8 cellular contexts compared by ENCODE assay signal in genomic region chr3:72482589-72483249, GRCh38. TPM values are rescaled to one million over a fixed set of nuclear protein-coding genes. Genes with fewer than 3 reads are reported as not detected.
DNase-seq lines count a peak whose midpoint lies in the region; ATAC-seq and TF ChIP-seq lines count a peak whose summit lies in the region.

No MANE protein-coding gene starts in this region.

- 11 to 12% methylated on average over 12 of the region's 12 CpGs for WGBS in lung, 2 donors

- no peaks in the 10 kb centered on the region for H3K36me3 Mint-ChIP-seq in activated B cell treated with CpG ODN at 0.5 μM for 24 hours (ENCODE audit: low read depth)

- H3K27me3 ChIP-seq in lung (ENCODE audit: control insufficient read depth, insufficient read depth) = no peaks in the 10 kb centered on the region

- peaks cover 8% of the 10 kb centered on the region for H3K9me3 Mint-ChIP-seq in activated B cell treated with CpG ODN at 0.5 μM for 24 hours

- H3K36me3 ChIP-seq in lung (ENCODE audit: control insufficient read depth in 2 of 2, insufficient read depth in 2 of 2, low read length in 2 of 2) = no peaks in the 10 kb centered on the region

- POLR2A ChIA-PET in GM10248 (lab: Yijun Ruan, JAX) = interaction anchor here (0.5 to 0.8 kb wide), 3 partner anchors 11 to 532 kb away, joined by 3 to 6 read pairs (median 4); no protein-coding TSS in a partner anchor
- POLR2A ChIA-PET in activated B cell treated with CpG ODN at 0.5 μM for 24 hours (lab: Charles Lee) = interaction anchor here (0.6 to 1.1 kb wide), 5 partner anchors 10 to 334 kb away, joined by 3 to 11 read pairs (median 3); no protein-coding TSS in a partner anchor

- DNase-seq in GM10248 (ENCODE audit: extremely low spot score) = peak; percentile 63
- no peak for DNase-seq in activated B cell treated with CpG ODN at 0.5 μM for 24 hours
- peak; percentile 84 for DNase-seq in cardiac fibroblast (ENCODE audit: low read depth in 2 of 2)
- DNase-seq in lung (ENCODE audit: low spot score) = peak; percentile 73
- DNase-seq in stimulated activated CD8-positive, alpha-beta memory T cell treated with anti-CD3 and anti-CD28 coated beads, Interleukin-15, amount 100 ng/mL, for 24 hours (ENCODE audit: low read depth) = peak; percentile 44
- no peak for DNase-seq in superior temporal gyrus (ENCODE audit: extremely low spot score)
- DNase-seq in NCI-H510A treated with DMSO at 0.1 percent for 48 hours (lab: John Stamatoyannopoulos, UW) = no peak

- H3K9me3 ChIP-seq in lung (ENCODE audit: control insufficient read depth in 2 of 2, insufficient read depth in 1 of 2, low read length in 1 of 2) = no peaks in the 10 kb centered on the region

- TF ChIP-seq CTCF in GM10248 (IDR thresholded peaks at IDR 0.05; ENCODE audit: control extremely low read depth, extremely low read depth, low read depth, missing control alignments) (no peak), activated B cell treated with CpG ODN at 0.5 μM for 24 hours (IDR thresholded peaks at IDR 0.05) (no peak), cardiac fibroblast (IDR thresholded peaks at IDR 0.05; ENCODE audit: low read depth, low read length) (no peak), lung (IDR thresholded peaks at IDR 0.05; ENCODE audit: control extremely low read depth, extremely low read depth) (no peak)

- CTCF ChIA-PET in GM10248 (lab: Yijun Ruan, JAX) = interaction anchor here (0.9 to 1.9 kb wide), 9 partner anchors 10 to 608 kb away, joined by 3 to 8 read pairs (median 4); no protein-coding TSS in a partner anchor
- CTCF ChIA-PET in activated B cell treated with CpG ODN at 0.5 μM for 24 hours (lab: Charles Lee) = interaction anchor here (0.9 to 1.4 kb wide), 2 partner anchors 12 to 382 kb away, joined by 3 read pairs; no protein-coding TSS in a partner anchor

- peaks cover 11% of the 10 kb centered on the region for H3K27me3 Mint-ChIP-seq in activated B cell treated with CpG ODN at 0.5 μM for 24 hours

- H3K27ac ChIP-seq in lung (ENCODE audit: low read depth in 1 of 2, low read length in 1 of 2) = peak overlapping the region; percentile 79 to 83

- peak overlapping the region; percentile 73 for H3K4me3 Mint-ChIP-seq in activated B cell treated with CpG ODN at 0.5 μM for 24 hours

- peak overlapping the region; percentile 35 for H3K27ac Mint-ChIP-seq in activated B cell treated with CpG ODN at 0.5 μM for 24 hours

- ATAC-seq in HG03439 (IDR thresholded peaks at IDR 0.05; ENCODE audit: unreplicated experiment) (peak; percentile 56), activated B cell treated with CpG ODN at 0.5 μM for 24 hours (ENCODE audit: low read depth) (peak; percentile 80), lung (ENCODE audit: insufficient read depth, low FRiP score) (peak; percentile 75)

- intact Hi-C loops in activated B cell treated with CpG ODN at 0.5 μM for 24 hours (cut with micrococcal nuclease) = loop anchor here (2.0 to 5.0 kb wide), 2 partner anchors 36 to 40 kb away; partner anchors contain the start of gene RYBP

- peaks cover 10 to 16% of the 10 kb centered on the region in 2 donors for H3K4me1 ChIP-seq in lung (ENCODE audit: control insufficient read depth in 2 of 2, insufficient read depth in 2 of 2, low read length in 2 of 2)

- peaks cover 22% of the 10 kb centered on the region for H3K4me1 Mint-ChIP-seq in activated B cell treated with CpG ODN at 0.5 μM for 24 hours

- H3K4me3 ChIP-seq in cardiac fibroblast (replicated peaks in 1 of 2; ENCODE audit: low read depth in 2 of 2, low read length in 2 of 2) (peak overlapping the region; percentile 6 to 34), lung (no peak overlapping the region)

RNA-seq across cellular contexts. Expression of gene RYBP, which starts 36.3 kb away (rescaled TPM):
- 10.7 and 11.6 TPM in 2 replicates for total RNA-seq in activated B cell treated with CpG ODN at 0.5 μM for 24 hours
- total RNA-seq in lung = 10 to 100 TPM; 16.5 to 38.6 TPM
- 10 to 100 TPM in 1 of 2 donors, 1 to 10 TPM in 1; 9.6 to 11.7 TPM for polyA plus RNA-seq in lung

Comparison
In these comparisons a context has a peak if more than half of its experiments do, and no peak if none do; other contexts are left out.
1. DNase-seq: peak in GM10248 (single experiment), cardiac fibroblast (2 of 2), lung (single experiment) and stimulated activated CD8-positive, alpha-beta memory T cell treated with anti-CD3 and anti-CD28 coated beads, Interleukin-15, amount 100 ng/mL, for 24 hours (single experiment); none in activated B cell treated with CpG ODN at 0.5 μM for 24 hours (single experiment), superior temporal gyrus (single experiment) and NCI-H510A treated with DMSO at 0.1 percent for 48 hours (single experiment).
2. Peak in every context shown above with its lines, with median percentiles within 50 percentile points of each other: ATAC-seq.